In genomic region chr15:56428821-56429458, GRCh38 we compare ENCODE assay signal across 8 cellular contexts. TPM values are rescaled to one million over a fixed set of nuclear protein-coding genes. Genes with fewer than 3 reads are reported as not detected.
DNase-seq lines count a peak whose midpoint lies in the region; TF ChIP-seq lines count a peak whose summit lies in the region.

No MANE protein-coding gene starts in this region.

- no peak overlapping the region for H3K9ac ChIP-seq in KMS-11

- H3K9me3 ChIP-seq in cardiac muscle cell (ENCODE audit: low read depth): no peaks in the 10 kb centered on the region
- peaks cover 0 to 14% (median 0%) of the 10 kb centered on the region in 4 donors for H3K9me3 ChIP-seq in tibial nerve
- H3K9me3 ChIP-seq in effector memory CD4-positive, alpha-beta T cell (ENCODE audit: control insufficient read depth, low read length): no peaks in the 10 kb centered on the region

- no peak overlapping the region for H2AFZ ChIP-seq in KMS-11 (ENCODE audit: low read depth)

- no peak for TF ChIP-seq EP300 in tibial nerve (IDR thresholded peaks at IDR 0.05)

- H3K4me1 ChIP-seq in cardiac muscle cell (ENCODE audit: low read depth) (no peaks in the 10 kb centered on the region), KMS-11 (ENCODE audit: low read depth, poor library complexity, severe bottlenecking) (no peaks in the 10 kb centered on the region), tibial nerve (no peaks in the 10 kb centered on the region)
- no peaks in the 10 kb centered on the region for H3K4me1 ChIP-seq in effector memory CD4-positive, alpha-beta T cell (ENCODE audit: control insufficient read depth, insufficient read depth, low read length, poor library complexity, severe bottlenecking)

- no peaks in the 10 kb centered on the region for H3K36me3 ChIP-seq in cardiac muscle cell
- H3K36me3 ChIP-seq in KMS-11 (ENCODE audit: insufficient read depth): no peaks in the 10 kb centered on the region
- H3K36me3 ChIP-seq in tibial nerve: peaks cover 0 to 25% (median 0%) of the 10 kb centered on the region in 3 donors
- no peaks in the 10 kb centered on the region for H3K36me3 ChIP-seq in effector memory CD4-positive, alpha-beta T cell (ENCODE audit: control insufficient read depth, insufficient read depth, low read length)

- H3K27ac ChIP-seq in cardiac muscle cell: no peak overlapping the region
- no peak overlapping the region for H3K27ac ChIP-seq in KMS-11
- no peak overlapping the region for H3K27ac ChIP-seq in tibial nerve
- no peak overlapping the region for H3K27ac ChIP-seq in effector memory CD4-positive, alpha-beta T cell (ENCODE audit: insufficient read depth, low read length, poor library complexity, severe bottlenecking)

- H3K27me3 ChIP-seq in cardiac muscle cell: no peaks in the 10 kb centered on the region
- no peaks in the 10 kb centered on the region for H3K27me3 ChIP-seq in KMS-11 (ENCODE audit: insufficient read depth, low read depth)
- no peaks in the 10 kb centered on the region for H3K27me3 ChIP-seq in tibial nerve
- peaks cover 7% of the 10 kb centered on the region for H3K27me3 ChIP-seq in effector memory CD4-positive, alpha-beta T cell (replicated peaks; ENCODE audit: control insufficient read depth, insufficient read depth, low read length, poor library complexity, severe bottlenecking)

- H3K4me2 ChIP-seq in KMS-11: no peak overlapping the region

- H3K79me2 ChIP-seq in KMS-11 (ENCODE audit: insufficient read depth, low read depth): no peaks in the 10 kb centered on the region

- H3K4me3 ChIP-seq in cardiac muscle cell (no peak overlapping the region), KMS-11 (IDR thresholded peaks at IDR 0.05; ENCODE audit: insufficient read depth, low read depth, low read length) (no peak overlapping the region), tibial nerve (no peak overlapping the region)
- H3K4me3 ChIP-seq in effector memory CD4-positive, alpha-beta T cell (ENCODE audit: insufficient read depth, low read depth, low read length, poor library complexity, severe bottlenecking): no peak overlapping the region

- DNase-seq in cardiac muscle cell (ENCODE audit: low read depth in 1 of 2, low spot score in 1 of 2): peak; percentile 19 to 56
- DNase-seq in cardiac septum (ENCODE audit: low spot score): no peak
- DNase-seq in SKM-1 (lab: John Stamatoyannopoulos, UW; ENCODE audit: unreplicated experiment): peak; percentile 32
- peak; percentile 5 for DNase-seq in glomerular endothelial cell (ENCODE audit: extremely low read depth, low read depth, low spot score)
- DNase-seq in tibial nerve (ENCODE audit: low spot score in 2 of 2): no peak
- DNase-seq in stimulated activated CD4-positive, alpha-beta T cell treated with anti-CD3 and anti-CD28 coated beads, Interleukin-15, amount 100 ng/mL, for 24 hours: no peak
- DNase-seq in effector memory CD4-positive, alpha-beta T cell: no peak

- intact Hi-C loops in cardiac septum (cut with DNase I): loop anchor here (2.0 kb wide), 1 partner anchor 182 kb away; no protein-coding TSS in a partner anchor

- no peak for TF ChIP-seq POLR2A in tibial nerve (IDR thresholded peaks at IDR 0.05)

- TF ChIP-seq CTCF in cardiac muscle cell (IDR thresholded peaks at IDR 0.05; ENCODE audit: low read depth, low read length) (peak; percentile 44), KMS-11 (conservative IDR thresholded peaks at IDR 0.05; ENCODE audit: low read depth, low read length) (peak; percentile 68), tibial nerve (IDR thresholded peaks at IDR 0.05) (peak in 3 of 5 experiments; percentile 28 to 46 (median 34))

- 17 to 31% methylated on average over 2 of the region's 2 CpGs for WGBS in tibial nerve, 2 donors

- no peaks in the 10 kb centered on the region for H4K20me1 ChIP-seq in KMS-11 (ENCODE audit: insufficient read depth)

RNA-seq across cellular contexts. Expression of gene MNS1, which starts 36.0 kb away (rescaled TPM):
- total RNA-seq in cardiac muscle cell: 0.21 and 1.5 TPM in 2 replicates
- polyA plus RNA-seq in cardiac muscle cell: 0.91 and 1.4 TPM in 2 replicates
- total RNA-seq in cardiac septum: 2.0 TPM
- total RNA-seq in glomerular endothelial cell: 0.53 and 2.2 TPM in 2 replicates
- total RNA-seq in tibial nerve: 1 to 10 TPM; 1.4 to 4.6 (median 2.1) TPM

Comparison
In these comparisons a context has a peak if more than half of its experiments do, and no peak if none do; other contexts are left out.
1. DNase-seq: peak in cardiac muscle cell (2 of 2), SKM-1 (single experiment) and glomerular endothelial cell (single experiment); none in cardiac septum (single experiment), tibial nerve (0 of 2), stimulated activated CD4-positive, alpha-beta T cell treated with anti-CD3 and anti-CD28 coated beads, Interleukin-15, amount 100 ng/mL, for 24 hours (single experiment) and effector memory CD4-positive, alpha-beta T cell (0 of 3).
2. Peak in every context shown above with its lines, with median percentiles within 50 percentile points of each other: CTCF ChIP-seq.